In the genomic region with DNA sequence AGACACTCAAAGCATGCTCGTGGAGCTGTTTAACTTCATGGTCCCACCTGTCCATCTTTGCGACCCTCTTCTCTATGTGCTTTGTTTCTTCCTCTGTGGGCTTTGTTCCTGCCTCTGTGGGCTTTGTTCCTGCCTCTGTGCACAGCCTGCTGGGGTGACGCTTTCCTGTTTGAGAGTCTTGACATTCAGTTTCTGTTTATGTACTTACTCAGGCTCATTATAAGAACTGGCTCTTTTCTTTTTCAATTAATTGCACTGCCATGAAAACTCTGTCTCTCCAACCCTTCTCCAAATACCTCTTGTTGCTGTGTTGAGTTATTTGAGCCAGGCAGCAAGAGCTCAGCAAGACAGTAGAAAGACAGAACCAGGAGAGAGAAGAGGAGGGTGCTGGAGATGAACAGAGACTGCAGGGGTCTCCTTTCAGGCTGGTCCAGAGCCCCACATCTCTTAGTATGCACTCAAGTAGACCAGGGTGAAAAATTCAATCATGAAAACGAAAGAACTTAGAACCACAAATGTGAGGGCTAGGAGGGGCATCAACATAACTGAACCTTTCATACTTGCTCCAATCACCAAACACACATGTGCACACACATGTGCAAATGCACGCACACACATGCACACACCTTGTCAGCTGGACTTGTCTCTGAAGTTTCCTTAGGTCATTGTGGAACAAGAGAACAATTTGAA, we compare ENCODE assay signal across 8 cellular contexts.
DNase-seq lines count a peak whose midpoint lies in the region; ATAC-seq and TF ChIP-seq lines count a peak whose summit lies in the region.

No MANE protein-coding gene starts in this region.

- intact Hi-C loops in PC-9 (cut with micrococcal nuclease; ENCODE audit: unreplicated experiment), result loop anchor here (1.0 to 10.0 kb wide), 7 partner anchors 192 to 1385 kb away; no protein-coding TSS in a partner anchor

- H2AFZ ChIP-seq in PC-9, result peak overlapping the region; percentile 79

- no TSS peak for BruUV-seq in PC-9 (replicated peaks; lab: Mats Ljungman, UMichigan)

- H3K4me3 ChIP-seq in PC-9, result no peak overlapping the region
- no peak overlapping the region for H3K4me3 ChIP-seq in BE2C (ENCODE audit: low read depth, low read length)

- H3K36me3 Mint-ChIP-seq in activated naive CD8-positive, alpha-beta T cell treated with anti-CD3 and anti-CD28 coated beads, Interleukin-2, amount 10 ng/mL, durations not matched to agents 7 days and 5 days, result peaks cover 3% of the 10 kb centered on the region
- H3K36me3 Mint-ChIP-seq in nephron (ENCODE audit: low read depth), result no peaks in the 10 kb centered on the region

- H3K9me3 ChIP-seq in PC-9 (ENCODE audit: insufficient read depth, low read depth) (no peaks in the 10 kb centered on the region), BE2C (no peaks in the 10 kb centered on the region)

- ATAC-seq in GM18517 (IDR thresholded peaks at IDR 0.05; ENCODE audit: unreplicated experiment), result peak; percentile 74
- ATAC-seq in HG02678 (IDR thresholded peaks at IDR 0.05; ENCODE audit: unreplicated experiment), result peak; percentile 88
- peak; percentile 94 for ATAC-seq in activated naive CD8-positive, alpha-beta T cell treated with anti-CD3 and anti-CD28 coated beads, Interleukin-2, amount 10 ng/mL, durations not matched to agents 7 days and 5 days (ENCODE audit: low read depth)

- H3K4me1 ChIP-seq in PC-9 (replicated peaks; ENCODE audit: insufficient read depth), result no peaks in the 10 kb centered on the region
- H3K4me1 ChIP-seq in BE2C, result peaks cover 28% of the 10 kb centered on the region

- no peaks in the 10 kb centered on the region for H4K20me1 ChIP-seq in PC-9 (ENCODE audit: insufficient read depth)

- no peaks in the 10 kb centered on the region for H3K9me3 Mint-ChIP-seq in activated naive CD8-positive, alpha-beta T cell treated with anti-CD3 and anti-CD28 coated beads, Interleukin-2, amount 10 ng/mL, durations not matched to agents 7 days and 5 days
- H3K9me3 Mint-ChIP-seq in nephron, result no peaks in the 10 kb centered on the region

- no peak for DNase-seq in PC-9
- peak; percentile 55 for DNase-seq in activated naive CD8-positive, alpha-beta T cell treated with anti-CD3 and anti-CD28 coated beads, Interleukin-2, amount 10 ng/mL, durations not matched to agents 7 days and 5 days
- DNase-seq in foreskin melanocyte, result no peak
- DNase-seq in SW 1271 (lab: John Stamatoyannopoulos, UW), result no peak
- no peak for DNase-seq in BE2C

- CTCF ChIA-PET in PC-9 (lab: Charles Lee), result interaction anchor here (0.7 to 1.6 kb wide), 9 partner anchors 9 to 1542 kb away, joined by 3 to 6 read pairs (median 4); no protein-coding TSS in a partner anchor

- H3K4me1 Mint-ChIP-seq in activated naive CD8-positive, alpha-beta T cell treated with anti-CD3 and anti-CD28 coated beads, Interleukin-2, amount 10 ng/mL, durations not matched to agents 7 days and 5 days, result peaks cover 26% of the 10 kb centered on the region
- H3K4me1 Mint-ChIP-seq in nephron, result peaks cover 6% of the 10 kb centered on the region

- H3K9me2 ChIP-seq in PC-9 (ENCODE audit: insufficient read depth), result 0 out of 2 replicates have a peak, but pooled peaks cover 3% of the 10 kb centered on the region

- H3K36me3 ChIP-seq in PC-9 (ENCODE audit: low read depth), result no peaks in the 10 kb centered on the region
- H3K36me3 ChIP-seq in BE2C, result no peaks in the 10 kb centered on the region

- H3K4me2 ChIP-seq in PC-9, result no peak overlapping the region

- TF ChIP-seq CTCF in PC-9 (conservative IDR thresholded peaks at IDR 0.05) (no peak), nephron (IDR thresholded peaks at IDR 0.05; ENCODE audit: unreplicated experiment in 3 of 3) (no peak), BE2C (IDR thresholded peaks at IDR 0.05; ENCODE audit: low read depth, low read length) (no peak)

- no peaks in the 10 kb centered on the region for H3K79me2 ChIP-seq in PC-9 (ENCODE audit: low read depth)

- no peak overlapping the region for H3K27ac ChIP-seq in PC-9

- H3K4me3 Mint-ChIP-seq in activated naive CD8-positive, alpha-beta T cell treated with anti-CD3 and anti-CD28 coated beads, Interleukin-2, amount 10 ng/mL, durations not matched to agents 7 days and 5 days, result peak overlapping the region; percentile 87
- no peak overlapping the region for H3K4me3 Mint-ChIP-seq in nephron

- POLR2A ChIA-PET in PC-9 (lab: Charles Lee; ENCODE audit: unreplicated experiment), result interaction anchor here (0.6 kb wide), 1 partner anchor 180 kb away, joined by 4 read pairs; no protein-coding TSS in a partner anchor
- POLR2A ChIA-PET in activated naive CD8-positive, alpha-beta T cell treated with anti-CD3 and anti-CD28 coated beads, Interleukin-2, amount 10 ng/mL, durations not matched to agents 7 days and 5 days (lab: Charles Lee), result interaction anchor here (0.7 to 3.2 kb wide), 14 partner anchors 9 to 198 kb away, joined by 3 to 21 read pairs (median 4); no protein-coding TSS in a partner anchor

- peaks cover 5% of the 10 kb centered on the region; the same call in 1 of the 2 replicates for H3F3A ChIP-seq in PC-9 (ENCODE audit: insufficient read depth, low read depth)

- H3K27ac Mint-ChIP-seq in activated naive CD8-positive, alpha-beta T cell treated with anti-CD3 and anti-CD28 coated beads, Interleukin-2, amount 10 ng/mL, durations not matched to agents 7 days and 5 days, result peak overlapping the region; percentile 96
- peak overlapping the region; percentile 2 to 68 (median 43) for H3K27ac Mint-ChIP-seq in nephron

- H3K27me3 ChIP-seq in PC-9 (ENCODE audit: insufficient read depth, low read depth) (no peaks in the 10 kb centered on the region), BE2C (no peaks in the 10 kb centered on the region)

- H3K27me3 Mint-ChIP-seq in activated naive CD8-positive, alpha-beta T cell treated with anti-CD3 and anti-CD28 coated beads, Interleukin-2, amount 10 ng/mL, durations not matched to agents 7 days and 5 days, result peaks cover 12% of the 10 kb centered on the region
- H3K27me3 Mint-ChIP-seq in nephron (ENCODE audit: low read depth), result no peaks in the 10 kb centered on the region
